8 cellular contexts compared by ENCODE assay signal in genomic region chr20:17972121-17972520, GRCh38. TPM values are rescaled to one million over a fixed set of nuclear protein-coding genes. Genes with fewer than 3 reads are reported as not detected.
DNase-seq lines count a peak whose midpoint lies in the region; ATAC-seq and TF ChIP-seq lines count a peak whose summit lies in the region.

No MANE protein-coding gene starts in this region.

- no peaks in the 10 kb centered on the region for H3K9me3 ChIP-seq in stomach

- peak overlapping the region; percentile 100 for H3K27ac ChIP-seq in VCaP
- H3K27ac ChIP-seq in stomach, result peak overlapping the region in 2 of 5 donors; percentile 15 to 97

- H3K36me3 Mint-ChIP-seq in activated CD4-positive, alpha-beta T cell treated with anti-CD3 and anti-CD28 coated beads, Interleukin-2, amount 10 ng/mL, durations not matched to agents 24 days and 14 days (ENCODE audit: low read depth), result peaks cover 56% of the 10 kb centered on the region

- no peaks in the 10 kb centered on the region for H3K9me3 Mint-ChIP-seq in activated CD4-positive, alpha-beta T cell treated with anti-CD3 and anti-CD28 coated beads, Interleukin-2, amount 10 ng/mL, durations not matched to agents 24 days and 14 days

- no peak for TF ChIP-seq EP300 in stomach (IDR thresholded peaks at IDR 0.05)

- no peaks in the 10 kb centered on the region for H3K27me3 Mint-ChIP-seq in activated CD4-positive, alpha-beta T cell treated with anti-CD3 and anti-CD28 coated beads, Interleukin-2, amount 10 ng/mL, durations not matched to agents 24 days and 14 days

- H3K4me1 Mint-ChIP-seq in activated CD4-positive, alpha-beta T cell treated with anti-CD3 and anti-CD28 coated beads, Interleukin-2, amount 10 ng/mL, durations not matched to agents 24 days and 14 days, result peaks cover 44% of the 10 kb centered on the region

- H3K27ac Mint-ChIP-seq in activated CD4-positive, alpha-beta T cell treated with anti-CD3 and anti-CD28 coated beads, Interleukin-2, amount 10 ng/mL, durations not matched to agents 24 days and 14 days, result peak overlapping the region; percentile 76

- intact Hi-C loops in activated CD4-positive, alpha-beta T cell treated with anti-CD3 and anti-CD28 coated beads, Interleukin-2, amount 10 ng/mL, durations not matched to agents 24 days and 14 days (cut with micrococcal nuclease), result no loop called here
- intact Hi-C loops in stomach (cut with DNase I; ENCODE audit: low total_unique reads), result no loop called here

- H3K4me3 ChIP-seq in foreskin fibroblast (ENCODE audit: low read depth in 1 of 2, low read length in 2 of 2), result peak overlapping the region; percentile 76 to 98
- H3K4me3 ChIP-seq in stomach, result peak overlapping the region in 3 of 4 donors; percentile 19 to 91 (median 90)

- peaks cover 5 to 18% (median 17%) of the 10 kb centered on the region in 4 donors for H3K36me3 ChIP-seq in stomach

- peaks cover 32 to 55% (median 39%) of the 10 kb centered on the region in 4 donors for H3K4me1 ChIP-seq in stomach

- WGBS in stomach, 5 donors, result 61 to 68% (median 64%) methylated on average over 2 of the region's 2 CpGs

- ATAC-seq in GM19395 (IDR thresholded peaks at IDR 0.05; ENCODE audit: unreplicated experiment) (no peak), GM18907 (IDR thresholded peaks at IDR 0.05; ENCODE audit: unreplicated experiment) (no peak)

- DNase-seq in activated CD4-positive, alpha-beta T cell treated with anti-CD3 and anti-CD28 coated beads, Interleukin-2, amount 10 ng/mL, durations not matched to agents 24 days and 14 days, result no peak
- DNase-seq in activated CD4-positive, alpha-beta T cell treated with anti-CD3 and anti-CD28 coated beads, Interleukin-2, amount 50 U/mL, for 1 hour, result no peak
- DNase-seq in foreskin fibroblast (no peak), stomach (no peak), AML-193 (lab: John Stamatoyannopoulos, UW) (no peak)

- H3K27me3 ChIP-seq in stomach, result no peaks in the 10 kb centered on the region

- TF ChIP-seq POLR2A in stomach (IDR thresholded peaks at IDR 0.05), result no peak

- TF ChIP-seq CTCF in VCaP (conservative IDR thresholded peaks at IDR 0.05), result no peak
- no peak for TF ChIP-seq CTCF in foreskin fibroblast (IDR thresholded peaks at IDR 0.05; ENCODE audit: low read depth, low read length)
- TF ChIP-seq CTCF in stomach (IDR thresholded peaks at IDR 0.05), result no peak

- peak overlapping the region; percentile 96 for H3K4me3 Mint-ChIP-seq in activated CD4-positive, alpha-beta T cell treated with anti-CD3 and anti-CD28 coated beads, Interleukin-2, amount 10 ng/mL, durations not matched to agents 24 days and 14 days

RNA-seq across cellular contexts. Expression of gene MGME1, which starts 3.3 kb away (rescaled TPM):
- 32.7 and 34.3 TPM in 2 replicates for total RNA-seq in activated CD4-positive, alpha-beta T cell treated with anti-CD3 and anti-CD28 coated beads, Interleukin-2, amount 10 ng/mL, durations not matched to agents 24 days and 14 days
- total RNA-seq in stomach, result 10 to 100 TPM in 1 of 5 donors, 1 to 10 TPM in 4; 2.3 to 19.1 (median 6.4) TPM
- polyA plus RNA-seq in stomach, result 10 to 100 TPM in 2 of 3 donors, 1 to 10 TPM in 1; 6.7 to 11.0 (median 10.1) TPM

RNA-seq across cellular contexts. Expression of gene SNX5, which starts 3.5 kb away (rescaled TPM):
- 230 and 240 TPM in 2 replicates for total RNA-seq in activated CD4-positive, alpha-beta T cell treated with anti-CD3 and anti-CD28 coated beads, Interleukin-2, amount 10 ng/mL, durations not matched to agents 24 days and 14 days
- 100 to 1,000 TPM in 4 of 5 donors, 10 to 100 TPM in 1; 47.3 to 202 (median 126) TPM for total RNA-seq in stomach
- 10 to 100 TPM; 71.1 to 81.6 (median 73.8) TPM for polyA plus RNA-seq in stomach
